In the genomic region with DNA sequence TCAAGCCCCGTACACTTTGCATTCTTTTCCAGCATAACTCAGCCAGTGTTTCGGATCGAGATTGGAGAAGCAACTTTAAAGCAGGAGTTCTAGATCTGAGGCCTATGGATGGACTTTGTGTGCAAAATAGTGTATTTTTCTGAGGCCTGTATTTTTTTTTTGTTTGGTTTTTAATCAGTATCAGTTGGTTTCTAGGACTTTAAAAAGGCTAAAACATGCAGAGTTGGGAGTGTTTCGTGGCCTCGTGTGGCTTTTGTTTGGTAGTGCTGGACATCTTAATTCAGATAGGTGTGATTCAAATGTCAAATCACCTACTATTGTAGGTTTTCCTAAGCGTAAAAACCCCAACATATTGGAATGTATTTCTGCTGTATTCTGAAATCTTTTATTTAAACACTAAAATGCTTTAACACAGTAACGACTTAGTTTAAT, we compare ENCODE assay signal across 1 cellular context.
TF ChIP-seq lines count a peak whose summit lies in the region.

No MANE protein-coding gene starts in this region.

TF ChIP-seq in HepG2, 621 proteins besides CTCF, POLR2A, EP300 and RAD21 (continued from another document and continues in another):
- no peak for TF ChIP-seq ZBTB4 (CRISPR knock-in tag; IDR thresholded peaks at IDR 0.05; ENCODE audit: borderline replicate concordance)
- no peak for TF ChIP-seq MTA1 (CRISPR knock-in tag; IDR thresholded peaks at IDR 0.05; ENCODE audit: borderline replicate concordance)
- TF ChIP-seq, protein P1, sequence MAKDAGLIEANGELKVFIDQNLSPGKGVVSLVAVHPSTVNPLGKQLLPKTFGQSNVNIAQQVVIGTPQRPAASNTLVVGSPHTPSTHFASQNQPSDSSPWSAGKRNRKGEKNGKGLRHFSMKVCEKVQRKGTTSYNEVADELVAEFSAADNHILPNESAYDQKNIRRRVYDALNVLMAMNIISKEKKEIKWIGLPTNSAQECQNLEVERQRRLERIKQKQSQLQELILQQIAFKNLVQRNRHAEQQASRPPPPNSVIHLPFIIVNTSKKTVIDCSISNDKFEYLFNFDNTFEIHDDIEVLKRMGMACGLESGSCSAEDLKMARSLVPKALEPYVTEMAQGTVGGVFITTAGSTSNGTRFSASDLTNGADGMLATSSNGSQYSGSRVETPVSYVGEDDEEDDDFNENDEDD (CRISPR knock-in tag; IDR thresholded peaks at IDR 0.05; ENCODE audit: borderline replicate concordance) = no peak
- TF ChIP-seq STAT6 (CRISPR knock-in tag; IDR thresholded peaks at IDR 0.05; ENCODE audit: borderline replicate concordance) = no peak; the same call in 1 of the 2 replicates
- TF ChIP-seq ZNF577 (CRISPR knock-in tag; IDR thresholded peaks at IDR 0.05; ENCODE audit: borderline replicate concordance, low read depth) = no peak
- TF ChIP-seq IRF1 (CRISPR knock-in tag; IDR thresholded peaks at IDR 0.05; ENCODE audit: low read depth) = no peak
- TF ChIP-seq RELA (CRISPR knock-in tag; IDR thresholded peaks at IDR 0.05) = no peak
- no peak for TF ChIP-seq ZNF282 (IDR thresholded peaks at IDR 0.05; ENCODE audit: partially characterized antibody)
- TF ChIP-seq RBFOX2 (IDR thresholded peaks at IDR 0.05; ENCODE audit: low read depth, low read length) = no peak
- no peak for TF ChIP-seq GMEB1 (CRISPR knock-in tag; IDR thresholded peaks at IDR 0.05; ENCODE audit: borderline replicate concordance)
- no peak for TF ChIP-seq ZNF567 (CRISPR knock-in tag; IDR thresholded peaks at IDR 0.05; ENCODE audit: borderline replicate concordance)
- TF ChIP-seq ZBTB46 (CRISPR knock-in tag; IDR thresholded peaks at IDR 0.05; ENCODE audit: borderline replicate concordance) = no peak
- TF ChIP-seq SATB2 (CRISPR knock-in tag; IDR thresholded peaks at IDR 0.05) = 0 out of 2 replicates have a peak, but pooled peaks have one; percentile 52
- TF ChIP-seq, protein P2, sequence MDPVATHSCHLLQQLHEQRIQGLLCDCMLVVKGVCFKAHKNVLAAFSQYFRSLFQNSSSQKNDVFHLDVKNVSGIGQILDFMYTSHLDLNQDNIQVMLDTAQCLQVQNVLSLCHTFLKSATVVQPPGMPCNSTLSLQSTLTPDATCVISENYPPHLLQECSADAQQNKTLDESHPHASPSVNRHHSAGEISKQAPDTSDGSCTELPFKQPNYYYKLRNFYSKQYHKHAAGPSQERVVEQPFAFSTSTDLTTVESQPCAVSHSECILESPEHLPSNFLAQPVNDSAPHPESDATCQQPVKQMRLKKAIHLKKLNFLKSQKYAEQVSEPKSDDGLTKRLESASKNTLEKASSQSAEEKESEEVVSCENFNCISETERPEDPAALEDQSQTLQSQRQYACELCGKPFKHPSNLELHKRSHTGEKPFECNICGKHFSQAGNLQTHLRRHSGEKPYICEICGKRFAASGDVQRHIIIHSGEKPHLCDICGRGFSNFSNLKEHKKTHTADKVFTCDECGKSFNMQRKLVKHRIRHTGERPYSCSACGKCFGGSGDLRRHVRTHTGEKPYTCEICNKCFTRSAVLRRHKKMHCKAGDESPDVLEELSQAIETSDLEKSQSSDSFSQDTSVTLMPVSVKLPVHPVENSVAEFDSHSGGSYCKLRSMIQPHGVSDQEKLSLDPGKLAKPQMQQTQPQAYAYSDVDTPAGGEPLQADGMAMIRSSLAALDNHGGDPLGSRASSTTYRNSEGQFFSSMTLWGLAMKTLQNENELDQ (CRISPR knock-in tag; IDR thresholded peaks at IDR 0.05; ENCODE audit: borderline replicate concordance) = no peak
- TF ChIP-seq, protein P3, sequence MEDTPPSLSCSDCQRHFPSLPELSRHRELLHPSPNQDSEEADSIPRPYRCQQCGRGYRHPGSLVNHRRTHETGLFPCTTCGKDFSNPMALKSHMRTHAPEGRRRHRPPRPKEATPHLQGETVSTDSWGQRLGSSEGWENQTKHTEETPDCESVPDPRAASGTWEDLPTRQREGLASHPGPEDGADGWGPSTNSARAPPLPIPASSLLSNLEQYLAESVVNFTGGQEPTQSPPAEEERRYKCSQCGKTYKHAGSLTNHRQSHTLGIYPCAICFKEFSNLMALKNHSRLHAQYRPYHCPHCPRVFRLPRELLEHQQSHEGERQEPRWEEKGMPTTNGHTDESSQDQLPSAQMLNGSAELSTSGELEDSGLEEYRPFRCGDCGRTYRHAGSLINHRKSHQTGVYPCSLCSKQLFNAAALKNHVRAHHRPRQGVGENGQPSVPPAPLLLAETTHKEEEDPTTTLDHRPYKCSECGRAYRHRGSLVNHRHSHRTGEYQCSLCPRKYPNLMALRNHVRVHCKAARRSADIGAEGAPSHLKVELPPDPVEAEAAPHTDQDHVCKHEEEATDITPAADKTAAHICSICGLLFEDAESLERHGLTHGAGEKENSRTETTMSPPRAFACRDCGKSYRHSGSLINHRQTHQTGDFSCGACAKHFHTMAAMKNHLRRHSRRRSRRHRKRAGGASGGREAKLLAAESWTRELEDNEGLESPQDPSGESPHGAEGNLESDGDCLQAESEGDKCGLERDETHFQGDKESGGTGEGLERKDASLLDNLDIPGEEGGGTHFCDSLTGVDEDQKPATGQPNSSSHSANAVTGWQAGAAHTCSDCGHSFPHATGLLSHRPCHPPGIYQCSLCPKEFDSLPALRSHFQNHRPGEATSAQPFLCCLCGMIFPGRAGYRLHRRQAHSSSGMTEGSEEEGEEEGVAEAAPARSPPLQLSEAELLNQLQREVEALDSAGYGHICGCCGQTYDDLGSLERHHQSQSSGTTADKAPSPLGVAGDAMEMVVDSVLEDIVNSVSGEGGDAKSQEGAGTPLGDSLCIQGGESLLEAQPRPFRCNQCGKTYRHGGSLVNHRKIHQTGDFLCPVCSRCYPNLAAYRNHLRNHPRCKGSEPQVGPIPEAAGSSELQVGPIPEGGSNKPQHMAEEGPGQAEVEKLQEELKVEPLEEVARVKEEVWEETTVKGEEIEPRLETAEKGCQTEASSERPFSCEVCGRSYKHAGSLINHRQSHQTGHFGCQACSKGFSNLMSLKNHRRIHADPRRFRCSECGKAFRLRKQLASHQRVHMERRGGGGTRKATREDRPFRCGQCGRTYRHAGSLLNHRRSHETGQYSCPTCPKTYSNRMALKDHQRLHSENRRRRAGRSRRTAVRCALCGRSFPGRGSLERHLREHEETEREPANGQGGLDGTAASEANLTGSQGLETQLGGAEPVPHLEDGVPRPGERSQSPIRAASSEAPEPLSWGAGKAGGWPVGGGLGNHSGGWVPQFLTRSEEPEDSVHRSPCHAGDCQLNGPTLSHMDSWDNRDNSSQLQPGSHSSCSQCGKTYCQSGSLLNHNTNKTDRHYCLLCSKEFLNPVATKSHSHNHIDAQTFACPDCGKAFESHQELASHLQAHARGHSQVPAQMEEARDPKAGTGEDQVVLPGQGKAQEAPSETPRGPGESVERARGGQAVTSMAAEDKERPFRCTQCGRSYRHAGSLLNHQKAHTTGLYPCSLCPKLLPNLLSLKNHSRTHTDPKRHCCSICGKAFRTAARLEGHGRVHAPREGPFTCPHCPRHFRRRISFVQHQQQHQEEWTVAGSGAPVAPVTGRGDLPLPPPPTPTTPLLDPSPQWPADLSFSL (CRISPR knock-in tag; IDR thresholded peaks at IDR 0.05) = no peak
- TF ChIP-seq ZNF274 (CRISPR knock-in tag; IDR thresholded peaks at IDR 0.05) = no peak
- no peak for TF ChIP-seq IKZF4 (CRISPR knock-in tag; IDR thresholded peaks at IDR 0.05; ENCODE audit: borderline replicate concordance, low read depth, not compliant biosample characterization)
- no peak; the same call in 1 of the 2 replicates for TF ChIP-seq ZNF878 (CRISPR knock-in tag; IDR thresholded peaks at IDR 0.05)
- TF ChIP-seq RFX1 (IDR thresholded peaks at IDR 0.05) = no peak
- no peak for TF ChIP-seq ZNF605 (CRISPR knock-in tag; IDR thresholded peaks at IDR 0.05)
- TF ChIP-seq PTBP1 (IDR thresholded peaks at IDR 0.05; ENCODE audit: low read depth, low read length, poor library complexity, severe bottlenecking) = no peak
- TF ChIP-seq ZNF496 (CRISPR knock-in tag; IDR thresholded peaks at IDR 0.05; ENCODE audit: insufficient replicate concordance) = no peak
- TF ChIP-seq KLF13 (CRISPR knock-in tag; IDR thresholded peaks at IDR 0.05) = no peak
- TF ChIP-seq ZNF33B (CRISPR knock-in tag; IDR thresholded peaks at IDR 0.05) = no peak
- no peak; the same call in 1 of the 2 replicates for TF ChIP-seq MEIS2 (CRISPR knock-in tag; IDR thresholded peaks at IDR 0.05)
- TF ChIP-seq ZNF143 (CRISPR knock-in tag; IDR thresholded peaks at IDR 0.05) = no peak
- peak; percentile 95 for TF ChIP-seq TEAD3 (CRISPR knock-in tag; optimal IDR thresholded peaks at IDR 0.05; ENCODE audit: borderline replicate concordance)
- no peak for TF ChIP-seq FOXO1 (CRISPR knock-in tag; IDR thresholded peaks at IDR 0.05)
- no peak for TF ChIP-seq MAFK (conservative IDR thresholded peaks at IDR 0.05 in 1 of 2, IDR thresholded peaks at IDR 0.05 in 1 of 2; ENCODE audit: low read length in 2 of 2)
- no peak for TF ChIP-seq ZNF224 (CRISPR knock-in tag; IDR thresholded peaks at IDR 0.05)
- TF ChIP-seq SIN3A (IDR thresholded peaks at IDR 0.05; ENCODE audit: borderline replicate concordance, low read depth, low read length) = no peak
- no peak for TF ChIP-seq MAF1 (CRISPR knock-in tag; IDR thresholded peaks at IDR 0.05; ENCODE audit: borderline replicate concordance)
- TF ChIP-seq, protein P4, sequence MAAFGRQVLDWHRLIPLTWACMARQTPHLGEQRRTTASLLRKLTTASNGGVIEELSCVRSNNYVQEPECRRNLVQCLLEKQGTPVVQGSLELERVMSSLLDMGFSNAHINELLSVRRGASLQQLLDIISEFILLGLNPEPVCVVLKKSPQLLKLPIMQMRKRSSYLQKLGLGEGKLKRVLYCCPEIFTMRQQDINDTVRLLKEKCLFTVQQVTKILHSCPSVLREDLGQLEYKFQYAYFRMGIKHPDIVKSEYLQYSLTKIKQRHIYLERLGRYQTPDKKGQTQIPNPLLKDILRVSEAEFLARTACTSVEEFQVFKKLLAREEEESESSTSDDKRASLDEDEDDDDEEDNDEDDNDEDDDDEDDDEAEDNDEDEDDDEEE (CRISPR knock-in tag; IDR thresholded peaks at IDR 0.05) = no peak
- no peak for TF ChIP-seq ZNF747 (CRISPR knock-in tag; IDR thresholded peaks at IDR 0.05; ENCODE audit: borderline replicate concordance)
- TF ChIP-seq ZNF230 (CRISPR knock-in tag; IDR thresholded peaks at IDR 0.05) = no peak
